9 cellular contexts compared by ENCODE assay signal in genomic region chr20:50980071-50980681, GRCh38. TPM values are rescaled to one million over a fixed set of nuclear protein-coding genes. Genes with fewer than 3 reads are reported as not detected.
DNase-seq lines count a peak whose midpoint lies in the region; ATAC-seq and TF ChIP-seq lines count a peak whose summit lies in the region.
"Had no signal": no experiment of that assay in that cellular context is flagged by ENCODE, and none has a peak within 500 bp of the region (broad histone marks: within the 10 kb centered on the region; RNA-seq: fewer than 3 reads in every experiment).

No MANE protein-coding gene starts in this region.

- TF ChIP-seq EP300 in transverse colon (IDR thresholded peaks at IDR 0.05; ENCODE audit: low read depth): peak; percentile 13

- no peaks in the 10 kb centered on the region for H3K9me3 Mint-ChIP-seq in effector memory CD8-positive, alpha-beta T cell

- no peak overlapping the region for H3K4me3 ChIP-seq in foreskin fibroblast (ENCODE audit: low read depth in 1 of 2, low read length in 2 of 2)
- no peak overlapping the region for H3K4me3 ChIP-seq in transverse colon

- no peaks in the 10 kb centered on the region for H3K9me3 ChIP-seq in transverse colon

- in situ Hi-C loops in transverse colon (cut with MboI; ENCODE audit: low pct_ligation_motif_present in 1 of 4, low pct_unique_long_range_greater_than_20kb in 1 of 4, low sequenced_read_pairs in 3 of 4): loop anchor here (10.0 to 25.0 kb wide), 4 partner anchors 345 to 657 kb away; no protein-coding TSS in a partner anchor

- H3K27me3 ChIP-seq in transverse colon: peaks cover 25% of the 10 kb centered on the region

- TF ChIP-seq POLR2A in transverse colon (IDR thresholded peaks at IDR 0.05): no peak
- no peak for TF ChIP-seq POLR2A in GM18505 (IDR thresholded peaks at IDR 0.05; ENCODE audit: borderline replicate concordance, extremely low read depth, insufficient read depth, insufficient read length)

- no peak for DNase-seq in left ventricle myocardium superior
- no peak for DNase-seq in Right ventricle myocardium inferior (ENCODE audit: missing footprints)
- DNase-seq in SW480 (ENCODE audit: low spot score): peak; percentile 66
- peak; percentile 97 for DNase-seq in foreskin fibroblast
- no peak for DNase-seq in transverse colon
- DNase-seq in central memory CD4-positive, alpha-beta T cell: no peak
- no peak for DNase-seq in effector memory CD8-positive, alpha-beta T cell
- DNase-seq: left cardiac atrium had no signal

- H3K36me3 ChIP-seq in transverse colon: no peaks in the 10 kb centered on the region

- H3K27me3 Mint-ChIP-seq in effector memory CD8-positive, alpha-beta T cell: peaks cover 53 to 93% of the 10 kb centered on the region in 2 donors

- H3K4me3 Mint-ChIP-seq in effector memory CD8-positive, alpha-beta T cell: no peak overlapping the region

- H3K4me1 ChIP-seq in transverse colon: peaks cover 0 to 12% (median 7%) of the 10 kb centered on the region in 4 donors

- ATAC-seq in left ventricle myocardium superior: peak; percentile 12
- ATAC-seq in Right ventricle myocardium inferior: no peak
- ATAC-seq in effector memory CD8-positive, alpha-beta T cell (replicated peaks): no peak
- ATAC-seq in GM18505 (IDR thresholded peaks at IDR 0.05; ENCODE audit: unreplicated experiment): no peak

- TF ChIP-seq CTCF in foreskin fibroblast (IDR thresholded peaks at IDR 0.05; ENCODE audit: low read depth, low read length): no peak
- no peak for TF ChIP-seq CTCF in transverse colon (IDR thresholded peaks at IDR 0.05)

- peaks cover 0 to 6% of the 10 kb centered on the region in 2 donors for H3K4me1 Mint-ChIP-seq in effector memory CD8-positive, alpha-beta T cell (ENCODE audit: low read depth in 2 of 2)

- H3K36me3 Mint-ChIP-seq in effector memory CD8-positive, alpha-beta T cell (ENCODE audit: insufficient read depth): no peaks in the 10 kb centered on the region

- WGBS in transverse colon (ENCODE audit: low coverage in 1 of 2), 2 donors: 36 to 43% methylated on average over 4 to 8 of the region's 8 CpGs

- intact Hi-C loops in left ventricle myocardium superior (cut with micrococcal nuclease): no loop called here
- intact Hi-C loops in Right ventricle myocardium inferior (cut with DNase I): no loop called here
- intact Hi-C loops in transverse colon (cut with DNase I; ENCODE audit: low total_unique reads): no loop called here

- peak overlapping the region in 1 of 4 donors; percentile 12 for H3K27ac ChIP-seq in transverse colon

- H3K27ac Mint-ChIP-seq in effector memory CD8-positive, alpha-beta T cell: peak overlapping the region in 1 of 2 donors; percentile 4

RNA-seq across cellular contexts. Expression of gene MOCS3, which starts 21.6 kb away (rescaled TPM):
- total RNA-seq in left ventricle myocardium superior (3.1 TPM), Right ventricle myocardium inferior (2.3 TPM), transverse colon (10 to 100 TPM in 1 of 4 donors, 1 to 10 TPM in 3; 3.7 to 10.7 (median 4.0) TPM)

RNA-seq across cellular contexts. Expression of gene DPM1, which starts 21.8 kb away (rescaled TPM):
- total RNA-seq in left ventricle myocardium superior (41.2 TPM), Right ventricle myocardium inferior (35.5 TPM), transverse colon (10 to 100 TPM in 3 of 4 donors, 1 to 10 TPM in 1; 3.2 to 42.9 (median 38.4) TPM)

RNA-seq across cellular contexts. Expression of gene KCNG1, which starts 42.7 kb away (rescaled TPM):
- total RNA-seq in left ventricle myocardium superior (0.37 TPM), Right ventricle myocardium inferior (0.32 TPM), transverse colon (10 to 100 TPM in 2 of 4 donors, 1 to 10 TPM in 2; 3.8 to 36.3 (median 8.9) TPM)

RNA-seq across cellular contexts. Expression of gene ADNP, which starts 48.9 kb away (rescaled TPM):
- total RNA-seq in left ventricle myocardium superior (34.2 TPM), Right ventricle myocardium inferior (30.3 TPM), transverse colon (10 to 100 TPM; 34.8 to 65.7 (median 42.5) TPM)

Comparison
In these comparisons a context has a peak if more than half of its experiments do, and no peak if none do; other contexts are left out.
1. DNase-seq: peak in SW480 (single experiment) and foreskin fibroblast (2 of 2); none in left ventricle myocardium superior (single experiment), Right ventricle myocardium inferior (single experiment), transverse colon (single experiment), central memory CD4-positive, alpha-beta T cell (single experiment) and effector memory CD8-positive, alpha-beta T cell (0 of 3).